ENCODE assay signal across 12 cellular contexts in genomic region chr6:170089937-170090335, GRCh38.
DNase-seq lines count a peak whose midpoint lies in the region; ATAC-seq, FAIRE-seq and TF ChIP-seq lines count a peak whose summit lies in the region.
"Had no signal": no experiment of that assay in that cellular context is flagged by ENCODE, and none has a peak within 500 bp of the region (broad histone marks: within the 10 kb centered on the region; RNA-seq: fewer than 3 reads in every experiment).

No MANE protein-coding gene starts in this region.

- H3K9me3 Mint-ChIP-seq in activated naive CD4-positive, alpha-beta T cell treated with anti-CD3 and anti-CD28 coated beads, Interleukin-2, amount 50 U/mL, for 24 hours, result no peaks in the 10 kb centered on the region

- no peak for TF ChIP-seq CTCF in GM12878 (IDR thresholded peaks at IDR 0.05 in 2 of 3, conservative IDR thresholded peaks at IDR 0.05 in 1 of 3; ENCODE audit: control insufficient read depth in 2 of 3, extremely low read depth in 1 of 3, insufficient read depth in 1 of 3, low read depth in 3 of 3, low read length in 3 of 3)
- no peak for TF ChIP-seq CTCF in testis (IDR thresholded peaks at IDR 0.05)
- TF ChIP-seq CTCF in foreskin fibroblast (IDR thresholded peaks at IDR 0.05; ENCODE audit: low read depth, low read length), result no peak

- H3K27me3 ChIP-seq in GM12878 (replicated peaks in 1 of 2; ENCODE audit: control insufficient read depth in 2 of 2, insufficient read depth in 2 of 2, low read length in 1 of 2), result no peaks in the 10 kb centered on the region
- H3K27me3 ChIP-seq in testis, result no peaks in the 10 kb centered on the region

- H3K9me3 ChIP-seq in GM12878 (replicated peaks; ENCODE audit: control insufficient read depth, insufficient read depth, low read length) (no peaks in the 10 kb centered on the region; the same call in 2 of the 3 replicates), testis (no peaks in the 10 kb centered on the region)

- H3K27ac ChIP-seq in GM12878 (ENCODE audit: control insufficient read depth, insufficient read depth) (peak overlapping the region; percentile 1), testis (no peak overlapping the region)

- intact Hi-C loops in GM12878 (cut with micrococcal nuclease; ENCODE audit: unreplicated experiment), result no loop called here
- intact Hi-C loops in testis (cut with DNase I; ENCODE audit: low total_unique reads), result no loop called here

- no peaks in the 10 kb centered on the region for H3K79me2 ChIP-seq in GM12878 (ENCODE audit: control insufficient read depth, insufficient read depth, low read length)

- DNase-seq in activated naive CD4-positive, alpha-beta T cell (lab: John Stamatoyannopoulos, UW), result no peak
- DNase-seq in GM12878 (ENCODE audit: low read depth, low spot score), result no peak
- DNase-seq in testis, result peak; percentile 7
- DNase-seq in NCI-H2081 (lab: John Stamatoyannopoulos, UW), result no peak
- DNase-seq in foreskin fibroblast, result no peak
- no peak for DNase-seq in HPDE6-E6E7 (ENCODE audit: extremely low spot score)
- DNase-seq: NCI-H345 had no signal

- 13% methylated on average over 11 of the region's 11 CpGs for WGBS in GM12878 (ENCODE audit: insufficient coverage, insufficient replicate concordance, low lambda C conversion rate, missing lambda C conversion rate)
- WGBS in testis, 2 donors, result 78 to 85% methylated on average over 11 of the region's 11 CpGs

- peaks cover 29% of the 10 kb centered on the region for H3K4me1 Mint-ChIP-seq in activated naive CD4-positive, alpha-beta T cell treated with anti-CD3 and anti-CD28 coated beads, Interleukin-2, amount 50 U/mL, for 24 hours

- CTCF ChIA-PET in GM12878 (lab: Yijun Ruan, JAX), result no interaction called here

- FAIRE-seq in GM12878 (lab: Jason Lieb, UNC), result no peak
- FAIRE-seq: endometrium had no signal

- peak; percentile 23 for ATAC-seq in HG03103 (IDR thresholded peaks at IDR 0.05; ENCODE audit: low read depth, unreplicated experiment)
- ATAC-seq in GM12878, result no peak; the same call in 1 of the 3 replicates
- ATAC-seq: HCT116 had no signal

- no peaks in the 10 kb centered on the region for H4K20me1 ChIP-seq in GM12878 (ENCODE audit: control insufficient read depth, insufficient read depth)

- no peak for TF ChIP-seq RAD21 in GM12878 (IDR thresholded peaks at IDR 0.05; ENCODE audit: insufficient read depth, low read depth, low read length)

- peak overlapping the region; percentile 44 for H2AFZ ChIP-seq in GM12878 (ENCODE audit: control insufficient read depth, low read depth, low read length)

- H3K4me3 Mint-ChIP-seq in activated naive CD4-positive, alpha-beta T cell treated with anti-CD3 and anti-CD28 coated beads, Interleukin-2, amount 50 U/mL, for 24 hours, result peak overlapping the region; percentile 70

- H3K27me3 Mint-ChIP-seq in activated naive CD4-positive, alpha-beta T cell treated with anti-CD3 and anti-CD28 coated beads, Interleukin-2, amount 50 U/mL, for 24 hours, result no peaks in the 10 kb centered on the region

- H3K36me3 ChIP-seq in GM12878 (ENCODE audit: control insufficient read depth in 2 of 2, insufficient read depth in 2 of 2, low read length in 1 of 2) (no peaks in the 10 kb centered on the region), testis (ENCODE audit: low read depth, missing control alignments) (no peaks in the 10 kb centered on the region)

- POLR2A ChIA-PET in GM12878 (lab: Charles Lee), result no interaction called here

- RAD21 ChIA-PET in GM12878 (lab: Charles Lee; ENCODE audit: unreplicated experiment), result no interaction called here

- no TSS peak for BruUV-seq in GM12878 (replicated peaks; lab: Mats Ljungman, UMichigan)

- H3K4me3 ChIP-seq in GM12878 (no peak overlapping the region), testis (no peak overlapping the region), foreskin fibroblast (ENCODE audit: low read depth in 1 of 2, low read length in 2 of 2) (no peak overlapping the region)
- H3K4me3 ChIP-seq: lung had no signal

- H3K4me1 ChIP-seq in GM12878 (ENCODE audit: control insufficient read depth, insufficient read depth, low read length) (peaks cover 16% of the 10 kb centered on the region), testis (no peaks in the 10 kb centered on the region)

- TF ChIP-seq EP300 in GM12878 (IDR thresholded peaks at IDR 0.05; ENCODE audit: borderline replicate concordance in 1 of 2, control insufficient read depth in 1 of 2, low read depth in 2 of 2, low read length in 2 of 2), result no peak

- SMC1A ChIA-PET in GM12878 (lab: Charles Lee; ENCODE audit: uncharacterized antibody, unreplicated experiment), result interaction anchor here (1.1 kb wide), 1 partner anchor 13 kb away, joined by 3 read pairs; no protein-coding TSS in a partner anchor

- in situ Hi-C loops in GM12878 (cut with MboI), result no loop called here

- no peak for TF ChIP-seq POLR2A in GM12878 (IDR thresholded peaks at IDR 0.05; ENCODE audit: low read depth, low read length)
- no peak for TF ChIP-seq POLR2A in testis (IDR thresholded peaks at IDR 0.05)

- peak overlapping the region; percentile 26; the same call in 1 of the 2 replicates for H3K4me2 ChIP-seq in GM12878 (ENCODE audit: control insufficient read depth, insufficient read depth)

- peak overlapping the region; percentile 88 for H3K27ac Mint-ChIP-seq in activated naive CD4-positive, alpha-beta T cell treated with anti-CD3 and anti-CD28 coated beads, Interleukin-2, amount 50 U/mL, for 24 hours

- no peaks in the 10 kb centered on the region for H3K36me3 Mint-ChIP-seq in activated naive CD4-positive, alpha-beta T cell treated with anti-CD3 and anti-CD28 coated beads, Interleukin-2, amount 50 U/mL, for 24 hours

- no peak overlapping the region for H3K9ac ChIP-seq in GM12878 (ENCODE audit: control insufficient read depth, insufficient read depth, low read length)

TF ChIP-seq in GM12878, 131 proteins besides CTCF, POLR2A, EP300 and RAD21:
- TF ChIP-seq SKIL (IDR thresholded peaks at IDR 0.05; ENCODE audit: low read depth, poor library complexity, severe bottlenecking) (no peak), CREB1 (IDR thresholded peaks at IDR 0.05; ENCODE audit: low read depth) (peak; percentile 63; the same call in 1 of the 2 replicates), KDM1A (IDR thresholded peaks at IDR 0.05; ENCODE audit: borderline replicate concordance) (no peak), SUZ12 (IDR thresholded peaks at IDR 0.05; ENCODE audit: unreplicated experiment) (no peak), FOS (IDR thresholded peaks at IDR 0.05; ENCODE audit: borderline replicate concordance, extremely low read depth, insufficient read length) (no peak), RCOR1 (conservative IDR thresholded peaks at IDR 0.05; ENCODE audit: low read depth, low read length) (no peak), EED (IDR thresholded peaks at IDR 0.05; ENCODE audit: low read depth) (0 out of 2 replicates have a peak, but pooled peaks have one; percentile 8)
